8 cellular contexts compared by ENCODE assay signal in the genomic region with DNA sequence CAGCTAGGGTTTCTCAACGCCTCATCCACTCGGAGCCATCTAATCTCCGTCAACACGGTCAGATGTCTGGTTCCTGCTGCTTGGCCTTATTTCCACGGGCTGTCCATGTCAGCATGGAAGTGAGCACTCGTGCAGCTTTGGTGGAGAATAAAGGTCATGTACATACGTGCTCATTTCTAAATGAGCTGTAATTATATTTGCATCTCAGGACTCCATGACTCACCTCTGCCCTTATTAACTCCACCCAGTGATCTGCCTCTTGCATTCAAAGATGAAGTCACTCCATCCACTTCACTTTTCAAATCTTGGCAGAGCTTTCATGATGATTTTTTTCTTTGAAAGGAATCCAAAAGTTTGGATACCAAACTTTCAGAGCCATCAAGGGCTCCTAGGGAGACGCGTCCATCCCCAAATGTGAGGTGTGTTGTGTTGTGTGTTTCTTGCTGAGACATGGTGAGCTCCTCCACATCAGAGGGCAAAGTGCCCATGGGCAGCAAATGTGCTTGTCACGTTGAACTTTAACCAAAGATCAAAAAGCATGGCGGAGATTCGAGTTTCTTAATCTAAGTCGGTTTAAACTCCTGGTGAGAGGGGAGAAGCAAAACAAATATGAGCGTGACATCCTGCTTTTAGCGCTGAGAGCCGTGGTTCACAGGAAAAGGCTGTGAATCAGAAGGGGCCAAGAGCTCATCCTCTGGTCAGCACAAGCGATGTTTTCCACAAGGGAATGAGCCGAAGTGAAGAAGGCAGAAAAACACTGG.
A peak's percentile ranks its signal among the peaks of the same experiment; 100 is the strongest.
DNase-seq lines count a peak whose midpoint lies in the region; ATAC-seq and TF ChIP-seq lines count a peak whose summit lies in the region.

No MANE protein-coding gene starts in this region.

- peak; percentile 53 for DNase-seq in CD1c-positive myeloid dendritic cell (ENCODE audit: extremely low spot score)
- peak; percentile 80 for DNase-seq in HT-29 (ENCODE audit: low spot score)
- DNase-seq in choroid plexus epithelial cell (ENCODE audit: low read depth) = peak; percentile 95
- peak in 2 of 3 donors; percentile 39 to 41 for DNase-seq in mucosa of descending colon
- DNase-seq in CD4-positive, alpha-beta memory T cell = no peak
- DNase-seq in HuH-7.5 (ENCODE audit: low spot score) = no peak

- H3K4me3 ChIP-seq in choroid plexus epithelial cell (ENCODE audit: low read depth, low read length) (no peak overlapping the region), mucosa of descending colon (no peak overlapping the region)
- H3K4me3 ChIP-seq in CD4-positive, alpha-beta memory T cell (ENCODE audit: low read length in 2 of 2) = no peak overlapping the region

- POLR2A ChIA-PET in CD4-positive, alpha-beta memory T cell (lab: Charles Lee; ENCODE audit: partially characterized antibody) = no interaction called here

- no peaks in the 10 kb centered on the region for H3K36me3 Mint-ChIP-seq in CD4-positive, alpha-beta memory T cell

- H3K27ac Mint-ChIP-seq in CD4-positive, alpha-beta memory T cell = no peak overlapping the region

- no peak overlapping the region for H3K27ac ChIP-seq in CD4-positive, alpha-beta memory T cell (ENCODE audit: low read depth, low read length)

- peaks cover 0 to 2% (median 0%) of the 10 kb centered on the region in 8 donors for H3K9me3 Mint-ChIP-seq in CD4-positive, alpha-beta memory T cell

- CTCF ChIA-PET in CD4-positive, alpha-beta memory T cell (lab: Charles Lee; ENCODE audit: partially characterized antibody) = no interaction called here

- peaks cover 9 to 21% (median 15%) of the 10 kb centered on the region in 4 donors for H3K4me1 Mint-ChIP-seq in CD4-positive, alpha-beta memory T cell

- peak; percentile 70 for ATAC-seq in mucosa of descending colon
- ATAC-seq in HG02759 (IDR thresholded peaks at IDR 0.05; ENCODE audit: unreplicated experiment) = no peak
- ATAC-seq in HG03432 (IDR thresholded peaks at IDR 0.05; ENCODE audit: unreplicated experiment) = no peak

- H3K27me3 ChIP-seq in CD4-positive, alpha-beta memory T cell (ENCODE audit: insufficient read depth, low read length) = no peaks in the 10 kb centered on the region

- H3K36me3 ChIP-seq in mucosa of descending colon (ENCODE audit: low read depth) = no peaks in the 10 kb centered on the region
- H3K36me3 ChIP-seq in CD4-positive, alpha-beta memory T cell (ENCODE audit: insufficient read depth, low read length) = no peaks in the 10 kb centered on the region

- no peaks in the 10 kb centered on the region for H3K9me3 ChIP-seq in mucosa of descending colon
- H3K9me3 ChIP-seq in CD4-positive, alpha-beta memory T cell (ENCODE audit: control insufficient read depth in 1 of 2, low read length in 2 of 2) = no peaks in the 10 kb centered on the region

- intact Hi-C loops in mucosa of descending colon (cut with DNase I, micrococcal nuclease) = no loop called here
- intact Hi-C loops in CD4-positive, alpha-beta memory T cell (cut with micrococcal nuclease) = no loop called here

- peaks cover 0 to 5% of the 10 kb centered on the region in 2 donors for H3K27me3 Mint-ChIP-seq in CD4-positive, alpha-beta memory T cell

- TF ChIP-seq CTCF in choroid plexus epithelial cell (conservative IDR thresholded peaks at IDR 0.05; ENCODE audit: low read depth, low read length) (no peak), mucosa of descending colon (IDR thresholded peaks at IDR 0.05) (no peak)

- H3K4me3 Mint-ChIP-seq in CD4-positive, alpha-beta memory T cell = no peak overlapping the region

- peaks cover 28% of the 10 kb centered on the region for H3K4me1 ChIP-seq in mucosa of descending colon (ENCODE audit: low read depth)
- H3K4me1 ChIP-seq in CD4-positive, alpha-beta memory T cell (ENCODE audit: insufficient read depth, low read length) = peaks cover 15% of the 10 kb centered on the region

Comparison
In these comparisons a context has a peak if more than half of its experiments do, and no peak if none do; other contexts are left out.
1. DNase-seq: peak in CD1c-positive myeloid dendritic cell (single experiment), HT-29 (single experiment), choroid plexus epithelial cell (single experiment) and mucosa of descending colon (2 of 3); none in CD4-positive, alpha-beta memory T cell (0 of 5) and HuH-7.5 (single experiment).